8 cellular contexts compared by ENCODE assay signal in genomic region chr4:159101983-159102622, GRCh38. TPM values are rescaled to one million over a fixed set of nuclear protein-coding genes. Genes with fewer than 3 reads are reported as not detected.
DNase-seq lines count a peak whose midpoint lies in the region; ATAC-seq and TF ChIP-seq lines count a peak whose summit lies in the region.

No MANE protein-coding gene starts in this region.

- H3K9ac ChIP-seq in fibroblast of lung (ENCODE audit: insufficient read depth, low read length) = peak overlapping the region; percentile 95

- intact Hi-C loops in psoas muscle (cut with DNase I) = loop anchor here (5.0 kb wide), 3 partner anchors 40 to 335 kb away; partner anchors contain the start of gene FNIP2 (in 1 of the 2)

- no peaks in the 10 kb centered on the region for H3K36me3 ChIP-seq in fibroblast of lung (ENCODE audit: control insufficient read depth, insufficient read depth, low read length)
- no peaks in the 10 kb centered on the region for H3K36me3 ChIP-seq in psoas muscle (ENCODE audit: insufficient read depth in 1 of 2, low read depth in 1 of 2)

- in situ Hi-C loops in G401 (cut with HindIII; ENCODE audit: low sequenced_read_pairs) = no loop called here

- no peak for TF ChIP-seq CTCF in fibroblast of lung (conservative IDR thresholded peaks at IDR 0.05 in 1 of 2, IDR thresholded peaks at IDR 0.05 in 1 of 2; ENCODE audit: low read depth in 1 of 2, low read length in 2 of 2)
- TF ChIP-seq CTCF in psoas muscle (IDR thresholded peaks at IDR 0.05) = no peak

- H3K27me3 ChIP-seq in fibroblast of lung (ENCODE audit: control insufficient read depth, insufficient read depth, low read length) (no peaks in the 10 kb centered on the region), psoas muscle (ENCODE audit: insufficient read depth in 3 of 3, low read length in 2 of 3) (no peaks in the 10 kb centered on the region)

- peak overlapping the region; percentile 53 for H2AFZ ChIP-seq in fibroblast of lung (ENCODE audit: low read length)

- no peaks in the 10 kb centered on the region for H4K20me1 ChIP-seq in fibroblast of lung (ENCODE audit: control insufficient read depth, extremely low read depth, insufficient read depth, low read length)

- 28 to 36% (median 32%) methylated on average over 14 of the region's 14 CpGs for WGBS in psoas muscle, 3 donors

- DNase-seq in G401 (ENCODE audit: low spot score) (peak; percentile 26), fibroblast of lung (ENCODE audit: low read depth in 2 of 2) (no peak), psoas muscle (no peak), T-helper 9 cell (no peak)
- no peak for DNase-seq in stimulated activated CD8-positive, alpha-beta memory T cell treated with anti-CD3 and anti-CD28 coated beads, Interleukin-4, amount 100 ng/mL, for 48 hours

- H3K4me1 ChIP-seq in fibroblast of lung (ENCODE audit: control insufficient read depth, extremely low read depth, insufficient read depth, low read length) (peaks cover 2% of the 10 kb centered on the region), psoas muscle (peaks cover 21% of the 10 kb centered on the region)

- peak overlapping the region; percentile 72 for H3K4me2 ChIP-seq in fibroblast of lung (ENCODE audit: extremely low read depth, insufficient read depth, low read length)

- ATAC-seq in SK-N-SH treated with all-trans-retinoic acid at 6 μM for 48 hours (peak; percentile 12), psoas muscle (no peak), HG02623 (IDR thresholded peaks at IDR 0.05; ENCODE audit: unreplicated experiment) (no peak), GM21367 (IDR thresholded peaks at IDR 0.05; ENCODE audit: unreplicated experiment) (no peak)

- peaks cover 24% of the 10 kb centered on the region for H3K79me2 ChIP-seq in fibroblast of lung (ENCODE audit: control insufficient read depth, insufficient read depth, low read length)

- H3K27ac ChIP-seq in fibroblast of lung (ENCODE audit: insufficient read depth, low read length) (no peak overlapping the region), psoas muscle (peak overlapping the region; percentile 97)

- H3K9me3 ChIP-seq in fibroblast of lung (ENCODE audit: control insufficient read depth, insufficient read depth, low read depth, low read length) = no peaks in the 10 kb centered on the region
- H3K9me3 ChIP-seq in psoas muscle = no peaks in the 10 kb centered on the region

- peak overlapping the region; percentile 42 to 88 (median 62) for H3K4me3 ChIP-seq in fibroblast of lung (replicated peaks in 1 of 4; ENCODE audit: control extremely low read depth in 1 of 4, insufficient read depth in 1 of 4, low read depth in 3 of 4, low read length in 4 of 4)
- H3K4me3 ChIP-seq in psoas muscle = peak overlapping the region; percentile 99

TF ChIP-seq in SK-N-SH treated with all-trans-retinoic acid at 6 μM for 48 hours, 23 proteins besides CTCF, POLR2A, EP300 and RAD21:
- TF ChIP-seq TSHZ2 (CRISPR knock-in tag; IDR thresholded peaks at IDR 0.05) = no peak
- no peak for TF ChIP-seq PPARA (CRISPR knock-in tag; IDR thresholded peaks at IDR 0.05; ENCODE audit: borderline replicate concordance)
- no peak for TF ChIP-seq ZFP30 (CRISPR knock-in tag; IDR thresholded peaks at IDR 0.05)
- TF ChIP-seq ESRRG (CRISPR knock-in tag; IDR thresholded peaks at IDR 0.05) = no peak

RNA-seq across cellular contexts. Expression of gene RAPGEF2, which starts 0.8 kb away (rescaled TPM):
- 13.3 and 21.4 TPM in 2 replicates for total RNA-seq in G401 (2014; rRNA removed; shearing (Covaris generic))
- 29.8 and 58.5 TPM in 2 replicates for total RNA-seq in fibroblast of lung
- polyA plus RNA-seq in fibroblast of lung = 39.7 and 45.5 TPM in 2 replicates
- polyA plus RNA-seq in fibroblast of lung (2012) = 18.2 and 22.0 TPM in 2 replicates
- polyA minus RNA-seq in fibroblast of lung (ENCODE audit: low replicate concordance) = 9.3 and 38.8 TPM in 2 replicates
- 10 to 100 TPM; 20.4 to 35.2 (median 22.3) TPM for total RNA-seq in psoas muscle
- 10 to 100 TPM in 1 of 3 donors, 1 to 10 TPM in 2; 4.6 to 15.3 (median 6.3) TPM for polyA plus RNA-seq in psoas muscle
